Comparison of ENCODE assay signal across 2 cellular contexts in the genomic region with DNA sequence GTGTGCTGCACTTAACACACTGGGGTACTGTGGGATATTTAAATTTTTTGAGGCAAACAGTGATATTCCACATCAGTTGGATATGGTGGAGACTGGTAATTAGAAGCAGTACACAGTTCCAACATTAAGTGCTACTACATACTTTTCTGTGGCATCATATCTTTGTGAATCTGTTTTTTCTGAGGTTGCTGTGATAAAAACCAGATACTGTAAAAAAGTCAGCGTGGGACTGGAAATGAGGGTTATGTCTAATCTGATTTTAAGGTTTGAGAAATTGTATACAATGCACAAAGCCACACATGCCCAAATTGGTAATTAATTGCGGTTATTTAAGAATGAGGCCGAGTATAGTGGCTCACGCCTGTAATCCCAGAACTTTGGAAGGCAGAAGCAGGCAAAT.
A peak's percentile ranks its signal among the peaks of the same experiment; 100 is the strongest.
TF ChIP-seq lines count a peak whose summit lies in the region.

No MANE protein-coding gene starts in this region.

TF ChIP-seq in SK-N-SH treated with all-trans-retinoic acid at 6 μM for 48 hours, 23 proteins besides CTCF, POLR2A, EP300 and RAD21 (continued from another document):
- TF ChIP-seq TCF4 (CRISPR knock-in tag; IDR thresholded peaks at IDR 0.05; ENCODE audit: borderline replicate concordance) = peak; percentile 70; the same call in 1 of the 2 replicates
- peak; percentile 54; the same call in 1 of the 2 replicates for TF ChIP-seq ZNF70 (CRISPR knock-in tag; IDR thresholded peaks at IDR 0.05)
- no peak for TF ChIP-seq TOX (CRISPR knock-in tag; IDR thresholded peaks at IDR 0.05; ENCODE audit: borderline replicate concordance)
- TF ChIP-seq OSR1 (CRISPR knock-in tag; IDR thresholded peaks at IDR 0.05) = no peak
- no peak for TF ChIP-seq ZNF8 (CRISPR knock-in tag; IDR thresholded peaks at IDR 0.05)
- TF ChIP-seq, protein P1, sequence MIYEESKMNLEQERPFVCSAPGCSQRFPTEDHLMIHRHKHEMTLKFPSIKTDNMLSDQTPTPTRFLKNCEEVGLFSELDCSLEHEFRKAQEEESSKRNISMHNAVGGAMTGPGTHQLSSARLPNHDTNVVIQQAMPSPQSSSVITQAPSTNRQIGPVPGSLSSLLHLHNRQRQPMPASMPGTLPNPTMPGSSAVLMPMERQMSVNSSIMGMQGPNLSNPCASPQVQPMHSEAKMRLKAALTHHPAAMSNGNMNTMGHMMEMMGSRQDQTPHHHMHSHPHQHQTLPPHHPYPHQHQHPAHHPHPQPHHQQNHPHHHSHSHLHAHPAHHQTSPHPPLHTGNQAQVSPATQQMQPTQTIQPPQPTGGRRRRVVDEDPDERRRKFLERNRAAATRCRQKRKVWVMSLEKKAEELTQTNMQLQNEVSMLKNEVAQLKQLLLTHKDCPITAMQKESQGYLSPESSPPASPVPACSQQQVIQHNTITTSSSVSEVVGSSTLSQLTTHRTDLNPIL (CRISPR knock-in tag; IDR thresholded peaks at IDR 0.05; ENCODE audit: low read depth) = 0 out of 2 replicates have a peak, but pooled peaks have one; percentile 59
- TF ChIP-seq ZC3H10 (CRISPR knock-in tag; IDR thresholded peaks at IDR 0.05) = peak; percentile 74
- 0 out of 2 replicates have a peak, but pooled peaks have one; percentile 29 for TF ChIP-seq CSDC2 (CRISPR knock-in tag; IDR thresholded peaks at IDR 0.05)
- TF ChIP-seq, protein P2, sequence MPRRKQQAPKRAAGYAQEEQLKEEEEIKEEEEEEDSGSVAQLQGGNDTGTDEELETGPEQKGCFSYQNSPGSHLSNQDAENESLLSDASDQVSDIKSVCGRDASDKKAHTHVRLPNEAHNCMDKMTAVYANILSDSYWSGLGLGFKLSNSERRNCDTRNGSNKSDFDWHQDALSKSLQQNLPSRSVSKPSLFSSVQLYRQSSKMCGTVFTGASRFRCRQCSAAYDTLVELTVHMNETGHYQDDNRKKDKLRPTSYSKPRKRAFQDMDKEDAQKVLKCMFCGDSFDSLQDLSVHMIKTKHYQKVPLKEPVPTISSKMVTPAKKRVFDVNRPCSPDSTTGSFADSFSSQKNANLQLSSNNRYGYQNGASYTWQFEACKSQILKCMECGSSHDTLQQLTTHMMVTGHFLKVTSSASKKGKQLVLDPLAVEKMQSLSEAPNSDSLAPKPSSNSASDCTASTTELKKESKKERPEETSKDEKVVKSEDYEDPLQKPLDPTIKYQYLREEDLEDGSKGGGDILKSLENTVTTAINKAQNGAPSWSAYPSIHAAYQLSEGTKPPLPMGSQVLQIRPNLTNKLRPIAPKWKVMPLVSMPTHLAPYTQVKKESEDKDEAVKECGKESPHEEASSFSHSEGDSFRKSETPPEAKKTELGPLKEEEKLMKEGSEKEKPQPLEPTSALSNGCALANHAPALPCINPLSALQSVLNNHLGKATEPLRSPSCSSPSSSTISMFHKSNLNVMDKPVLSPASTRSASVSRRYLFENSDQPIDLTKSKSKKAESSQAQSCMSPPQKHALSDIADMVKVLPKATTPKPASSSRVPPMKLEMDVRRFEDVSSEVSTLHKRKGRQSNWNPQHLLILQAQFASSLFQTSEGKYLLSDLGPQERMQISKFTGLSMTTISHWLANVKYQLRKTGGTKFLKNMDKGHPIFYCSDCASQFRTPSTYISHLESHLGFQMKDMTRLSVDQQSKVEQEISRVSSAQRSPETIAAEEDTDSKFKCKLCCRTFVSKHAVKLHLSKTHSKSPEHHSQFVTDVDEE (CRISPR knock-in tag; IDR thresholded peaks at IDR 0.05) = no peak
- TF ChIP-seq SNAI2 (CRISPR knock-in tag; IDR thresholded peaks at IDR 0.05) = no peak
- TF ChIP-seq, protein P3, sequence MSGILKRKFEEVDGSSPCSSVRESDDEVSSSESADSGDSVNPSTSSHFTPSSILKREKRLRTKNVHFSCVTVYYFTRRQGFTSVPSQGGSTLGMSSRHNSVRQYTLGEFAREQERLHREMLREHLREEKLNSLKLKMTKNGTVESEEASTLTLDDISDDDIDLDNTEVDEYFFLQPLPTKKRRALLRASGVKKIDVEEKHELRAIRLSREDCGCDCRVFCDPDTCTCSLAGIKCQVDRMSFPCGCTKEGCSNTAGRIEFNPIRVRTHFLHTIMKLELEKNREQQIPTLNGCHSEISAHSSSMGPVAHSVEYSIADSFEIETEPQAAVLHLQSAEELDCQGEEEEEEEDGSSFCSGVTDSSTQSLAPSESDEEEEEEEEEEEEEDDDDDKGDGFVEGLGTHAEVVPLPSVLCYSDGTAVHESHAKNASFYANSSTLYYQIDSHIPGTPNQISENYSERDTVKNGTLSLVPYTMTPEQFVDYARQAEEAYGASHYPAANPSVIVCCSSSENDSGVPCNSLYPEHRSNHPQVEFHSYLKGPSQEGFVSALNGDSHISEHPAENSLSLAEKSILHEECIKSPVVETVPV (CRISPR knock-in tag; IDR thresholded peaks at IDR 0.05) = peak; percentile 55; the same call in 1 of the 2 replicates
- TF ChIP-seq ISL1 (CRISPR knock-in tag; IDR thresholded peaks at IDR 0.05) = peak; percentile 88

TF ChIP-seq in GM12878, 131 proteins besides CTCF, POLR2A, EP300 and RAD21 (continued from another document):
- TF ChIP-seq RUNX3 (IDR thresholded peaks at IDR 0.05; ENCODE audit: low read length) = no peak
- TF ChIP-seq SMAD5 (IDR thresholded peaks at IDR 0.05; ENCODE audit: low read depth) = no peak
- no peak for TF ChIP-seq MTA3 (IDR thresholded peaks at IDR 0.05; ENCODE audit: borderline replicate concordance, low read length)
- TF ChIP-seq, protein P4, sequence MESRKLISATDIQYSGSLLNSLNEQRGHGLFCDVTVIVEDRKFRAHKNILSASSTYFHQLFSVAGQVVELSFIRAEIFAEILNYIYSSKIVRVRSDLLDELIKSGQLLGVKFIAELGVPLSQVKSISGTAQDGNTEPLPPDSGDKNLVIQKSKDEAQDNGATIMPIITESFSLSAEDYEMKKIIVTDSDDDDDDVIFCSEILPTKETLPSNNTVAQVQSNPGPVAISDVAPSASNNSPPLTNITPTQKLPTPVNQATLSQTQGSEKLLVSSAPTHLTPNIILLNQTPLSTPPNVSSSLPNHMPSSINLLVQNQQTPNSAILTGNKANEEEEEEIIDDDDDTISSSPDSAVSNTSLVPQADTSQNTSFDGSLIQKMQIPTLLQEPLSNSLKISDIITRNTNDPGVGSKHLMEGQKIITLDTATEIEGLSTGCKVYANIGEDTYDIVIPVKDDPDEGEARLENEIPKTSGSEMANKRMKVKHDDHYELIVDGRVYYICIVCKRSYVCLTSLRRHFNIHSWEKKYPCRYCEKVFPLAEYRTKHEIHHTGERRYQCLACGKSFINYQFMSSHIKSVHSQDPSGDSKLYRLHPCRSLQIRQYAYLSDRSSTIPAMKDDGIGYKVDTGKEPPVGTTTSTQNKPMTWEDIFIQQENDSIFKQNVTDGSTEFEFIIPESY (IDR thresholded peaks at IDR 0.05) = no peak
- TF ChIP-seq MYC (IDR thresholded peaks at IDR 0.05; ENCODE audit: insufficient read depth, insufficient read length, insufficient replicate concordance, low read length, severe bottlenecking) = no peak
- TF ChIP-seq RCOR1 (conservative IDR thresholded peaks at IDR 0.05; ENCODE audit: low read depth, low read length) = no peak
- no peak for TF ChIP-seq ZBED1 (IDR thresholded peaks at IDR 0.05; ENCODE audit: borderline replicate concordance)
